1 cellular context compared by ENCODE assay signal in genomic region chr3:172098698-172099494, GRCh38.
TF ChIP-seq lines count a peak whose summit lies in the region.

No MANE protein-coding gene starts in this region.

TF ChIP-seq in HepG2, 621 proteins besides CTCF, POLR2A, EP300 and RAD21 (continued from another document and continues in another):
- no peak for TF ChIP-seq RNF219 (CRISPR knock-in tag; IDR thresholded peaks at IDR 0.05)
- TF ChIP-seq FOXA3 (CRISPR knock-in tag; IDR thresholded peaks at IDR 0.05), result peak; percentile 86
- TF ChIP-seq ZNF282 (IDR thresholded peaks at IDR 0.05; ENCODE audit: partially characterized antibody), result no peak
- TF ChIP-seq GRHL1 (CRISPR knock-in tag; conservative IDR thresholded peaks at IDR 0.05), result no peak
- TF ChIP-seq ATF5 (CRISPR knock-in tag; IDR thresholded peaks at IDR 0.05; ENCODE audit: low read depth), result no peak
- TF ChIP-seq MTF1 (CRISPR knock-in tag; IDR thresholded peaks at IDR 0.05), result no peak
- TF ChIP-seq ZBTB44 (CRISPR knock-in tag; IDR thresholded peaks at IDR 0.05), result no peak
- no peak for TF ChIP-seq PRDM4 (CRISPR knock-in tag; IDR thresholded peaks at IDR 0.05; ENCODE audit: borderline replicate concordance)
- TF ChIP-seq NFIC (IDR thresholded peaks at IDR 0.05; ENCODE audit: low read length), result peak; percentile 68; the same call in 1 of the 2 replicates
- TF ChIP-seq ZNF598 (CRISPR knock-in tag; IDR thresholded peaks at IDR 0.05; ENCODE audit: borderline replicate concordance), result no peak
- TF ChIP-seq ZSCAN30 (CRISPR knock-in tag; IDR thresholded peaks at IDR 0.05), result no peak
- TF ChIP-seq HOXA7 (CRISPR knock-in tag; IDR thresholded peaks at IDR 0.05), result no peak
- TF ChIP-seq BORCS8-MEF2B (CRISPR knock-in tag; IDR thresholded peaks at IDR 0.05), result no peak
- TF ChIP-seq CREBL2 (CRISPR knock-in tag; IDR thresholded peaks at IDR 0.05; ENCODE audit: borderline replicate concordance), result no peak
- TF ChIP-seq CCAR2 (optimal IDR thresholded peaks at IDR 0.05; ENCODE audit: low read depth, low read length), result no peak
- no peak for TF ChIP-seq ZNF709 (CRISPR knock-in tag; IDR thresholded peaks at IDR 0.05)
- no peak for TF ChIP-seq ZNF619 (CRISPR knock-in tag; IDR thresholded peaks at IDR 0.05)
- no peak for TF ChIP-seq ZNF407 (CRISPR knock-in tag; IDR thresholded peaks at IDR 0.05; ENCODE audit: not compliant biosample characterization)
- TF ChIP-seq FOXJ3 (CRISPR knock-in tag; IDR thresholded peaks at IDR 0.05; ENCODE audit: borderline replicate concordance), result 0 out of 2 replicates have a peak, but pooled peaks have one; percentile 49
- no peak for TF ChIP-seq GLMP (CRISPR knock-in tag; IDR thresholded peaks at IDR 0.05; ENCODE audit: borderline replicate concordance)
- TF ChIP-seq RBFOX2 (IDR thresholded peaks at IDR 0.05; ENCODE audit: low read depth, low read length), result peak; percentile 44; the same call in 1 of the 2 replicates
- no peak for TF ChIP-seq PHF20 (CRISPR knock-in tag; IDR thresholded peaks at IDR 0.05)
- TF ChIP-seq PRDM15 (CRISPR knock-in tag; IDR thresholded peaks at IDR 0.05), result no peak
- no peak for TF ChIP-seq CC2D1A (CRISPR knock-in tag; IDR thresholded peaks at IDR 0.05)
- TF ChIP-seq ZNF253 (CRISPR knock-in tag; IDR thresholded peaks at IDR 0.05; ENCODE audit: borderline replicate concordance), result no peak
- no peak for TF ChIP-seq ZNF83 (CRISPR knock-in tag; IDR thresholded peaks at IDR 0.05; ENCODE audit: borderline replicate concordance)
- no peak for TF ChIP-seq DNMT1 (CRISPR knock-in tag; IDR thresholded peaks at IDR 0.05)
- TF ChIP-seq MXD4 (CRISPR knock-in tag; IDR thresholded peaks at IDR 0.05), result no peak
- TF ChIP-seq ZNF639 (CRISPR knock-in tag; conservative IDR thresholded peaks at IDR 0.05), result no peak
